Comparison of ENCODE assay signal across 1 cellular context in the genomic region with DNA sequence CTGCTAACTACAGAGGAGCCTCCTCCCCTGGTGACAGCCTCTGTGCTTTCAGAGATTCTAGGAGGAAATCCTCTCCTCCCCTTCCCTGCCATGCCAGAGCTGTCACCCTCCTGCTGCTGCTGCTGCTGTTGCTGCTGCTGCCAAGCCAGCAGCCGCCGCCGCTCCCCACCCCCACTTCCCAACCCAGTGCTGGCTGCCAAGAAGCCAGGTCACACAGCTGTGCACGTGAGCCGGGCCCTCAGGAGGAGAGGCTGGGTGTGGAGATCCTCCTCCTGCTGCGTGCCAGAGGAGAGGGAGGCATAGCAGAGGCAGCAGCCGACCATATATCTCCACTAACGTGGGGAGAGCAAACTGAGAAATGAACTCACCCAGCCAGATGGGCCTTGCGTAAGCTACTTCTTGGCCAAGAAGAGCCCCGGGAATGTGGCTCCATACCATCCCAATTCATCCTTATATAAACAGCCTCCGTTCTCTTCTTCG.
TF ChIP-seq lines count a peak whose summit lies in the region.

No MANE protein-coding gene starts in this region.

TF ChIP-seq in WTC11, 78 proteins besides CTCF, POLR2A, EP300 and RAD21 (continued from another document):
- TF ChIP-seq, protein P1, sequence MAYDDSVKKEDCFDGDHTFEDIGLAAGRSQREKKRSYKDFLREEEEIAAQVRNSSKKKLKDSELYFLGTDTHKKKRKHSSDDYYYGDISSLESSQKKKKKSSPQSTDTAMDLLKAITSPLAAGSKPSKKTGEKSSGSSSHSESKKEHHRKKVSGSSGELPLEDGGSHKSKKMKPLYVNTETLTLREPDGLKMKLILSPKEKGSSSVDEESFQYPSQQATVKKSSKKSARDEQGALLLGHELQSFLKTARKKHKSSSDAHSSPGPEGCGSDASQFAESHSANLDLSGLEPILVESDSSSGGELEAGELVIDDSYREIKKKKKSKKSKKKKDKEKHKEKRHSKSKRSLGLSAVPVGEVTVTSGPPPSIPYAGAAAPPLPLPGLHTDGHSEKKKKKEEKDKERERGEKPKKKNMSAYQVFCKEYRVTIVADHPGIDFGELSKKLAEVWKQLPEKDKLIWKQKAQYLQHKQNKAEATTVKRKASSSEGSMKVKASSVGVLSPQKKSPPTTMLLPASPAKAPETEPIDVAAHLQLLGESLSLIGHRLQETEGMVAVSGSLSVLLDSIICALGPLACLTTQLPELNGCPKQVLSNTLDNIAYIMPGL (CRISPR knock-in tag; IDR thresholded peaks at IDR 0.05) = no peak
- TF ChIP-seq TEAD1 (CRISPR knock-in tag; IDR thresholded peaks at IDR 0.05) (no peak), NR3C1 (CRISPR knock-in tag; conservative IDR thresholded peaks at IDR 0.05; ENCODE audit: low read depth) (no peak)
- TF ChIP-seq, protein P2, sequence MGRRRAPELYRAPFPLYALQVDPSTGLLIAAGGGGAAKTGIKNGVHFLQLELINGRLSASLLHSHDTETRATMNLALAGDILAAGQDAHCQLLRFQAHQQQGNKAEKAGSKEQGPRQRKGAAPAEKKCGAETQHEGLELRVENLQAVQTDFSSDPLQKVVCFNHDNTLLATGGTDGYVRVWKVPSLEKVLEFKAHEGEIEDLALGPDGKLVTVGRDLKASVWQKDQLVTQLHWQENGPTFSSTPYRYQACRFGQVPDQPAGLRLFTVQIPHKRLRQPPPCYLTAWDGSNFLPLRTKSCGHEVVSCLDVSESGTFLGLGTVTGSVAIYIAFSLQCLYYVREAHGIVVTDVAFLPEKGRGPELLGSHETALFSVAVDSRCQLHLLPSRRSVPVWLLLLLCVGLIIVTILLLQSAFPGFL (CRISPR knock-in tag; IDR thresholded peaks at IDR 0.05; ENCODE audit: borderline replicate concordance) = no peak
